In the genomic region with DNA sequence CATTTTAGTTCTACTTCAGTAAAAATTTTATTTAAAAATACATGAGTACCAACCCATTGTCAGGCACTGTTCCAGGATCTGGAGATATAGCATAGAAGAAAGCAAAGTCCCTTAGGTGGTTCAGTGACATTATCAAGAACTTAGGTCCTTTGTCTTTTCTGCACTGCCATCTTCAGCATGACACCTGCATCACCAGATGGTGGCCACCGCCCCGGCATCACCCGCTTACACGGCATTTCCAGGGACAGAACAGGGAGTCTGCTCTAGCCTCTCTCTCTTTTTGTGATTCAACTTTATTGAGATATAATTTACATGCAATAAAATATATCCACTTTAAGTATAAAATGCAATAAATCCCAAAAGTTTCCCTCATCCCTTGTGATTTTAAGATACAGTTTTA, we compare ENCODE assay signal across 23 cellular contexts. TPM values are rescaled to one million over a fixed set of nuclear protein-coding genes. Genes with fewer than 3 reads are reported as not detected.
DNase-seq lines count a peak whose midpoint lies in the region; TF ChIP-seq lines count a peak whose summit lies in the region.
"Had no signal": no experiment of that assay in that cellular context is flagged by ENCODE, and none has a peak within 500 bp of the region (broad histone marks: within the 10 kb centered on the region; RNA-seq: fewer than 3 reads in every experiment).

No MANE protein-coding gene starts in this region.

- H3K79me2 ChIP-seq in OCI-LY7 (ENCODE audit: insufficient read depth, low read depth, low read length), result no peaks in the 10 kb centered on the region

- BruUV-seq in OCI-LY7 (replicated peaks; lab: Mats Ljungman, UMichigan), result no TSS peak

- TF ChIP-seq CTCF in OCI-LY7 (conservative IDR thresholded peaks at IDR 0.05; ENCODE audit: low read length), result 0 out of 2 replicates have a peak, but pooled peaks have one; percentile 11

- intact Hi-C loops in OCI-LY7 (cut with micrococcal nuclease; ENCODE audit: unreplicated experiment), result no loop called here

- DNase-seq in NCI-H524 (lab: John Stamatoyannopoulos, UW) (peak; percentile 12 to 48), NCI-H524 treated with DMSO at 0.1 percent for 48 hours (lab: John Stamatoyannopoulos, UW) (no peak), NCI-H2171 (lab: John Stamatoyannopoulos, UW) (peak; percentile 38), OCI-LY7 (ENCODE audit: low spot score) (no peak), caudate nucleus (lab: John Stamatoyannopoulos, UW) (no peak), NCI-H774 (lab: John Stamatoyannopoulos, UW) (no peak)
- DNase-seq in activated CD4-positive, alpha-beta T cell treated with anti-CD3 and anti-CD28 coated beads, Interleukin-2, amount 50 U/mL, for 4 hours, result no peak
- DNase-seq: CD4-positive, CD25-positive, alpha-beta regulatory T cell; HCEC 1CT; NCI-H1092 treated with DMSO at 0.1 percent for 48 hours; NCI-H1436; NCI-H187; NCI-H2227 treated with DMSO at 0.1 percent for 48 hours; PC-3; T-helper 2 cell had no signal

- no peaks in the 10 kb centered on the region for H3K4me1 ChIP-seq in OCI-LY7 (ENCODE audit: insufficient read depth, low read length, poor library complexity, severe bottlenecking)
- H3K4me1 ChIP-seq: BLaER1, SJSA1 had no signal

- no peak overlapping the region for H3K4me2 ChIP-seq in OCI-LY7 (ENCODE audit: low read length)
- H3K4me2 ChIP-seq: BLaER1, KMS-11 had no signal

- no peak overlapping the region for H2AFZ ChIP-seq in OCI-LY7 (ENCODE audit: low read length)

- H3K9me3 ChIP-seq in OCI-LY7 (ENCODE audit: low read length), result no peaks in the 10 kb centered on the region
- H3K9me3 ChIP-seq: SJSA1 had no signal

- H3K27ac ChIP-seq in OCI-LY7 (ENCODE audit: low read depth, low read length, poor library complexity, severe bottlenecking) (no peak overlapping the region), caudate nucleus (ENCODE audit: low read depth, low read length) (no peak overlapping the region)
- H3K27ac ChIP-seq: BLaER1, HL-60, KMS-11, SJSA1 had no signal

- CTCF ChIA-PET in OCI-LY7 (lab: Charles Lee; ENCODE audit: unreplicated experiment), result no interaction called here

- no peaks in the 10 kb centered on the region for H3K9me2 ChIP-seq in OCI-LY7 (ENCODE audit: insufficient read depth, low read length)

- no peak overlapping the region for H3K4me3 ChIP-seq in OCI-LY7 (ENCODE audit: low read depth, low read length, poor library complexity, severe bottlenecking)
- H3K4me3 ChIP-seq: BLaER1, SJSA1 had no signal

- POLR2A ChIA-PET in OCI-LY7 (lab: Charles Lee), result interaction anchor here (0.6 to 1.0 kb wide), 2 partner anchors 10 to 24 kb away, joined by 3 read pairs; no protein-coding TSS in a partner anchor

- no peaks in the 10 kb centered on the region for H4K20me1 ChIP-seq in OCI-LY7 (ENCODE audit: insufficient read depth, low read length)
- H4K20me1 ChIP-seq: BLaER1 had no signal

- no peaks in the 10 kb centered on the region for H3K36me3 ChIP-seq in OCI-LY7 (ENCODE audit: insufficient read depth, low read length)
- H3K36me3 ChIP-seq: BLaER1, SJSA1 had no signal

RNA-seq across cellular contexts. Expression of gene DYRK1B, which starts 23.5 kb away (rescaled TPM):
- 2.0 and 3.0 TPM in 2 replicates for total RNA-seq in OCI-LY7 (2014; rRNA removed; shearing (Covaris generic))
- total RNA-seq in OCI-LY7 (2022), result 7.4 and 9.2 TPM in 2 replicates

RNA-seq across cellular contexts. Expression of gene LEUTX, which starts 31.8 kb away (rescaled TPM):
- not detected in 2 replicates for total RNA-seq in OCI-LY7 (2014; rRNA removed; shearing (Covaris generic))
- not detected in 2 replicates for total RNA-seq in OCI-LY7 (2022)
- total RNA-seq: A172; CD4-positive, CD25-positive, alpha-beta regulatory T cell; H1; NCI-H460; PC-3; Right ventricle myocardium inferior; SJSA1 had no signal

RNA-seq across cellular contexts. Expression of gene FBL, which starts 35.8 kb away (rescaled TPM):
- 305 and 336 TPM in 2 replicates for total RNA-seq in OCI-LY7 (2014; rRNA removed; shearing (Covaris generic))
- 365 and 376 TPM in 2 replicates for total RNA-seq in OCI-LY7 (2022)

Comparison
In these comparisons a context has a peak if more than half of its experiments do, and no peak if none do; other contexts are left out.
1. DNase-seq: peak in NCI-H524 (2 of 2) and NCI-H2171 (single experiment); none in NCI-H524 treated with DMSO at 0.1 percent for 48 hours (single experiment), OCI-LY7 (single experiment), activated CD4-positive, alpha-beta T cell treated with anti-CD3 and anti-CD28 coated beads, Interleukin-2, amount 50 U/mL, for 4 hours (0 of 2), caudate nucleus (0 of 61) and NCI-H774 (single experiment).